ENCODE assay signal across 1 cellular context in the genomic region with DNA sequence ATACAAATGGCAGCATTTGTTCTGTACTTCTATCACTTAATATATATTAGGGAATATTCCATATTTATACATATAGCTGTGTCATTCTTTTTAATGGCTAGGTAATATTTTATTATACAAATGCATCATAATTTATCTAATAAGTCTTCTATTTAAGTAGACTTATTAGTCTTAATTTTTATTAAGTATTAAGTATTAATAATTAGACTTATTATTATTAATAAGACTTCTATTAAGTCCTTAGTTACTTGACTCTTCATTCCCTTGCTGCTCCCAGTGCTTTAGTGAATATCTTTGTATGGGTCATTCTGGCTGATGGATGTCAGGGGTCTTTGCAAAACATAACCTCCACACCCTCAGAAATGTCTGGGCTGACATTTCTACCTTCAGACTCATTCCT.
TF ChIP-seq lines count a peak whose summit lies in the region.

No MANE protein-coding gene starts in this region.

TF ChIP-seq in K562, 482 proteins besides CTCF, POLR2A, EP300 and RAD21 (continued from another document):
- TF ChIP-seq, protein P1, sequence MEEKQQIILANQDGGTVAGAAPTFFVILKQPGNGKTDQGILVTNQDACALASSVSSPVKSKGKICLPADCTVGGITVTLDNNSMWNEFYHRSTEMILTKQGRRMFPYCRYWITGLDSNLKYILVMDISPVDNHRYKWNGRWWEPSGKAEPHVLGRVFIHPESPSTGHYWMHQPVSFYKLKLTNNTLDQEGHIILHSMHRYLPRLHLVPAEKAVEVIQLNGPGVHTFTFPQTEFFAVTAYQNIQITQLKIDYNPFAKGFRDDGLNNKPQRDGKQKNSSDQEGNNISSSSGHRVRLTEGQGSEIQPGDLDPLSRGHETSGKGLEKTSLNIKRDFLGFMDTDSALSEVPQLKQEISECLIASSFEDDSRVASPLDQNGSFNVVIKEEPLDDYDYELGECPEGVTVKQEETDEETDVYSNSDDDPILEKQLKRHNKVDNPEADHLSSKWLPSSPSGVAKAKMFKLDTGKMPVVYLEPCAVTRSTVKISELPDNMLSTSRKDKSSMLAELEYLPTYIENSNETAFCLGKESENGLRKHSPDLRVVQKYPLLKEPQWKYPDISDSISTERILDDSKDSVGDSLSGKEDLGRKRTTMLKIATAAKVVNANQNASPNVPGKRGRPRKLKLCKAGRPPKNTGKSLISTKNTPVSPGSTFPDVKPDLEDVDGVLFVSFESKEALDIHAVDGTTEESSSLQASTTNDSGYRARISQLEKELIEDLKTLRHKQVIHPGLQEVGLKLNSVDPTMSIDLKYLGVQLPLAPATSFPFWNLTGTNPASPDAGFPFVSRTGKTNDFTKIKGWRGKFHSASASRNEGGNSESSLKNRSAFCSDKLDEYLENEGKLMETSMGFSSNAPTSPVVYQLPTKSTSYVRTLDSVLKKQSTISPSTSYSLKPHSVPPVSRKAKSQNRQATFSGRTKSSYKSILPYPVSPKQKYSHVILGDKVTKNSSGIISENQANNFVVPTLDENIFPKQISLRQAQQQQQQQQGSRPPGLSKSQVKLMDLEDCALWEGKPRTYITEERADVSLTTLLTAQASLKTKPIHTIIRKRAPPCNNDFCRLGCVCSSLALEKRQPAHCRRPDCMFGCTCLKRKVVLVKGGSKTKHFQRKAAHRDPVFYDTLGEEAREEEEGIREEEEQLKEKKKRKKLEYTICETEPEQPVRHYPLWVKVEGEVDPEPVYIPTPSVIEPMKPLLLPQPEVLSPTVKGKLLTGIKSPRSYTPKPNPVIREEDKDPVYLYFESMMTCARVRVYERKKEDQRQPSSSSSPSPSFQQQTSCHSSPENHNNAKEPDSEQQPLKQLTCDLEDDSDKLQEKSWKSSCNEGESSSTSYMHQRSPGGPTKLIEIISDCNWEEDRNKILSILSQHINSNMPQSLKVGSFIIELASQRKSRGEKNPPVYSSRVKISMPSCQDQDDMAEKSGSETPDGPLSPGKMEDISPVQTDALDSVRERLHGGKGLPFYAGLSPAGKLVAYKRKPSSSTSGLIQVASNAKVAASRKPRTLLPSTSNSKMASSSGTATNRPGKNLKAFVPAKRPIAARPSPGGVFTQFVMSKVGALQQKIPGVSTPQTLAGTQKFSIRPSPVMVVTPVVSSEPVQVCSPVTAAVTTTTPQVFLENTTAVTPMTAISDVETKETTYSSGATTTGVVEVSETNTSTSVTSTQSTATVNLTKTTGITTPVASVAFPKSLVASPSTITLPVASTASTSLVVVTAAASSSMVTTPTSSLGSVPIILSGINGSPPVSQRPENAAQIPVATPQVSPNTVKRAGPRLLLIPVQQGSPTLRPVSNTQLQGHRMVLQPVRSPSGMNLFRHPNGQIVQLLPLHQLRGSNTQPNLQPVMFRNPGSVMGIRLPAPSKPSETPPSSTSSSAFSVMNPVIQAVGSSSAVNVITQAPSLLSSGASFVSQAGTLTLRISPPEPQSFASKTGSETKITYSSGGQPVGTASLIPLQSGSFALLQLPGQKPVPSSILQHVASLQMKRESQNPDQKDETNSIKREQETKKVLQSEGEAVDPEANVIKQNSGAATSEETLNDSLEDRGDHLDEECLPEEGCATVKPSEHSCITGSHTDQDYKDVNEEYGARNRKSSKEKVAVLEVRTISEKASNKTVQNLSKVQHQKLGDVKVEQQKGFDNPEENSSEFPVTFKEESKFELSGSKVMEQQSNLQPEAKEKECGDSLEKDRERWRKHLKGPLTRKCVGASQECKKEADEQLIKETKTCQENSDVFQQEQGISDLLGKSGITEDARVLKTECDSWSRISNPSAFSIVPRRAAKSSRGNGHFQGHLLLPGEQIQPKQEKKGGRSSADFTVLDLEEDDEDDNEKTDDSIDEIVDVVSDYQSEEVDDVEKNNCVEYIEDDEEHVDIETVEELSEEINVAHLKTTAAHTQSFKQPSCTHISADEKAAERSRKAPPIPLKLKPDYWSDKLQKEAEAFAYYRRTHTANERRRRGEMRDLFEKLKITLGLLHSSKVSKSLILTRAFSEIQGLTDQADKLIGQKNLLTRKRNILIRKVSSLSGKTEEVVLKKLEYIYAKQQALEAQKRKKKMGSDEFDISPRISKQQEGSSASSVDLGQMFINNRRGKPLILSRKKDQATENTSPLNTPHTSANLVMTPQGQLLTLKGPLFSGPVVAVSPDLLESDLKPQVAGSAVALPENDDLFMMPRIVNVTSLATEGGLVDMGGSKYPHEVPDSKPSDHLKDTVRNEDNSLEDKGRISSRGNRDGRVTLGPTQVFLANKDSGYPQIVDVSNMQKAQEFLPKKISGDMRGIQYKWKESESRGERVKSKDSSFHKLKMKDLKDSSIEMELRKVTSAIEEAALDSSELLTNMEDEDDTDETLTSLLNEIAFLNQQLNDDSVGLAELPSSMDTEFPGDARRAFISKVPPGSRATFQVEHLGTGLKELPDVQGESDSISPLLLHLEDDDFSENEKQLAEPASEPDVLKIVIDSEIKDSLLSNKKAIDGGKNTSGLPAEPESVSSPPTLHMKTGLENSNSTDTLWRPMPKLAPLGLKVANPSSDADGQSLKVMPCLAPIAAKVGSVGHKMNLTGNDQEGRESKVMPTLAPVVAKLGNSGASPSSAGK (IDR thresholded peaks at IDR 0.05): no peak
- TF ChIP-seq MCM7 (IDR thresholded peaks at IDR 0.05): peak in 1 of 2 experiments; percentile 99; a peak in 2 of 4 replicates
- TF ChIP-seq CBX8 (IDR thresholded peaks at IDR 0.05; ENCODE audit: borderline replicate concordance, extremely low read depth, low read depth, low read length, poor library complexity, severe bottlenecking): no peak
- TF ChIP-seq ZNF57 (CRISPR knock-in tag; IDR thresholded peaks at IDR 0.05): no peak
- no peak for TF ChIP-seq EZH2 (IDR thresholded peaks at IDR 0.05; ENCODE audit: borderline replicate concordance, low read depth, low read length)
- TF ChIP-seq ZNF778 (CRISPR knock-in tag; IDR thresholded peaks at IDR 0.05): no peak
- TF ChIP-seq DACH1 (IDR thresholded peaks at IDR 0.05; ENCODE audit: partially characterized antibody): peak; percentile 99
- TF ChIP-seq ZNF395 (CRISPR knock-in tag; IDR thresholded peaks at IDR 0.05): no peak
- no peak for TF ChIP-seq EWSR1 (IDR thresholded peaks at IDR 0.05; ENCODE audit: borderline replicate concordance, low read depth, partially characterized antibody)
- TF ChIP-seq NUFIP1 (IDR thresholded peaks at IDR 0.05; ENCODE audit: partially characterized antibody): no peak
- 0 out of 2 replicates have a peak, but pooled peaks have one; percentile 35 for TF ChIP-seq MTA1 (IDR thresholded peaks at IDR 0.05; ENCODE audit: borderline replicate concordance)
